ENCODE assay signal across 10 cellular contexts in the genomic region with DNA sequence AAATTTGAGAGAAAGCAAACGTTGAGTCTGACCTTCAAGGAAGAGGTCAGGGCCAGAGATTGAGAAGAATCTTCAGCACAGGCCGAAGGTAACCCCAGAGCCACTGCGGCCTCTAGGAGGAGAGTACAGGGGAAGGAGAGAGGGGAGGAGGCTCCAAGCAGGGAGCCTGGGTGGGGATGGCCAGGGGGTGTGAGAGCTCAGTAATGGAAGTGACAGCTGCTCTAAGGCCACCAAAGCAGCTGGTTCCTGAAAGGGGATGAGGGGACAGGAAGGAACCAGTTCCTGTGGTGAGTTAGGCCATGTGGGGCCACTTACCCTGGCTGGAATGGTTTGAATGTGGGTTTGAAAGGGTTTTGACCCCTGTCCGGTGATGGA. TPM values are rescaled to one million over a fixed set of nuclear protein-coding genes. Genes with fewer than 3 reads are reported as not detected.
DNase-seq lines count a peak whose midpoint lies in the region; ATAC-seq and TF ChIP-seq lines count a peak whose summit lies in the region.
"Had no signal": no experiment of that assay in that cellular context is flagged by ENCODE, and none has a peak within 500 bp of the region (broad histone marks: within the 10 kb centered on the region; RNA-seq: fewer than 3 reads in every experiment).

No MANE protein-coding gene starts in this region.

- intact Hi-C loops in Right ventricle myocardium inferior (cut with DNase I) (no loop called here), upper lobe of right lung (cut with DNase I) (no loop called here), esophagus squamous epithelium (cut with DNase I) (no loop called here)

- no peaks in the 10 kb centered on the region for H3K27me3 ChIP-seq in cardiac muscle cell
- no peaks in the 10 kb centered on the region for H3K27me3 ChIP-seq in upper lobe of right lung
- H3K27me3 ChIP-seq in esophagus squamous epithelium, result no peaks in the 10 kb centered on the region

- peak overlapping the region; percentile 59 for H3K27ac ChIP-seq in cardiac muscle cell
- peak overlapping the region; percentile 63 for H3K27ac ChIP-seq in upper lobe of right lung
- H3K27ac ChIP-seq in esophagus squamous epithelium, result peak overlapping the region in 1 of 4 donors; percentile 5

- H3K9me3 ChIP-seq in cardiac muscle cell (ENCODE audit: low read depth) (no peaks in the 10 kb centered on the region), upper lobe of right lung (no peaks in the 10 kb centered on the region), esophagus squamous epithelium (no peaks in the 10 kb centered on the region)

- H3K27ac Mint-ChIP-seq in brain, result peak overlapping the region; percentile 17 to 83 (median 52)

- peaks cover 8% of the 10 kb centered on the region for H3K36me3 Mint-ChIP-seq in brain

- peaks cover 8% of the 10 kb centered on the region for H3K36me3 ChIP-seq in cardiac muscle cell
- peaks cover 40% of the 10 kb centered on the region for H3K36me3 ChIP-seq in upper lobe of right lung
- H3K36me3 ChIP-seq in esophagus squamous epithelium, result peaks cover 20 to 60% (median 21%) of the 10 kb centered on the region in 3 donors

- peaks cover 10% of the 10 kb centered on the region for H3K4me1 Mint-ChIP-seq in brain

- H3K4me1 ChIP-seq in cardiac muscle cell (ENCODE audit: low read depth), result peaks cover 5% of the 10 kb centered on the region
- H3K4me1 ChIP-seq in upper lobe of right lung, result peaks cover 32% of the 10 kb centered on the region
- peaks cover 0 to 42% (median 0%) of the 10 kb centered on the region in 3 donors for H3K4me1 ChIP-seq in esophagus squamous epithelium

- TF ChIP-seq CTCF in cardiac muscle cell (IDR thresholded peaks at IDR 0.05; ENCODE audit: low read depth, low read length) (no peak), brain (conservative IDR thresholded peaks at IDR 0.05) (no peak), upper lobe of right lung (IDR thresholded peaks at IDR 0.05) (no peak), esophagus squamous epithelium (IDR thresholded peaks at IDR 0.05) (no peak)

- TF ChIP-seq POLR2A in esophagus squamous epithelium (IDR thresholded peaks at IDR 0.05), result no peak

- no peak for ATAC-seq in Right ventricle myocardium inferior
- ATAC-seq in HG03442 (IDR thresholded peaks at IDR 0.05; ENCODE audit: unreplicated experiment), result peak; percentile 4
- peak; percentile 13 for ATAC-seq in upper lobe of right lung
- ATAC-seq in activated CD4-positive, CD25-positive, alpha-beta regulatory T cell treated with anti-CD3 and anti-CD28 coated beads, Interleukin-2, amount 50 U/mL, for 24 hours, result no peak

- WGBS in esophagus squamous epithelium, 2 donors, result 66 to 74% methylated on average over 3 to 4 of the region's 4 CpGs

- H3K9me3 Mint-ChIP-seq in brain, result no peaks in the 10 kb centered on the region

- DNase-seq in cardiac muscle cell (ENCODE audit: low read depth in 1 of 2, low spot score in 1 of 2), result no peak
- no peak for DNase-seq in Right ventricle myocardium inferior (ENCODE audit: missing footprints)
- no peak for DNase-seq in upper lobe of right lung
- DNase-seq in esophagus squamous epithelium (lab: John Stamatoyannopoulos, UW), result no peak
- DNase-seq in NCI-H446 treated with DMSO at 0.1 percent for 48 hours (lab: John Stamatoyannopoulos, UW), result no peak
- DNase-seq: activated CD8-positive, alpha-beta memory T cell treated with anti-CD3 and anti-CD28 coated beads for 24 hours; NCI-H748 treated with DMSO at 0.1 percent for 48 hours had no signal

- H3K4me3 ChIP-seq in cardiac muscle cell (no peak overlapping the region), upper lobe of right lung (no peak overlapping the region), esophagus squamous epithelium (no peak overlapping the region)

- H3K27me3 Mint-ChIP-seq in brain, result peaks cover 4% of the 10 kb centered on the region

- H3K4me3 Mint-ChIP-seq in brain, result no peak overlapping the region

RNA-seq across cellular contexts. Expression of a gene that starts 46.1 kb away (rescaled TPM):
- total RNA-seq in cardiac muscle cell, result 30.8 and 39.6 TPM in 2 replicates
- 30.4 and 31.2 TPM in 2 replicates for polyA plus RNA-seq in cardiac muscle cell
- 18.4 TPM for total RNA-seq in Right ventricle myocardium inferior
- polyA plus RNA-seq in brain (ENCODE audit: insufficient read depth, low read depth, low replicate concordance), result 43.0 TPM
- 51.2 TPM for total RNA-seq in upper lobe of right lung
- 10 to 100 TPM; 21.4 to 34.0 (median 30.6) TPM for total RNA-seq in esophagus squamous epithelium

Comparison
In these comparisons a context has a peak if more than half of its experiments do, and no peak if none do; other contexts are left out.
1. ATAC-seq: peak in HG03442 (single experiment) and upper lobe of right lung (single experiment); none in Right ventricle myocardium inferior (single experiment) and activated CD4-positive, CD25-positive, alpha-beta regulatory T cell treated with anti-CD3 and anti-CD28 coated beads, Interleukin-2, amount 50 U/mL, for 24 hours (0 of 2).